ENCODE assay signal across 3 cellular contexts in the genomic region with DNA sequence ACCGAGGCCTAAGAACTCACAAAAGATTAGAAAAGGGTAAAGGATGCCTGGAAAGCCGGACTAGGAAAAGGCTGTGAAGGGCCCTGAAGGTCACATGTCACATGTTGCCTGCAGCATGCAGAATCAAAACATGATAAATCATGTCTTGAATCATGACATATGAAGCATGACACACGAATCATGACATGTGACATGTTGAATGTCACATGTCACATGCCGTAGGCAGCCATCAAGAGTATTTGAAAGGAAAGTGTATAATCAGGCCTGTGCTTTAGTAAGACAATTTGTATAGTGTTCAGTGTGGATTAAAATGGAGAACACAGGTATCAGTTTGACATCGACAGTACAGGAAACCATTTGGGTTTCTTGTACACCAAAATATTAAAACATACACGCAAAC.
TF ChIP-seq lines count a peak whose summit lies in the region.

No MANE protein-coding gene starts in this region.

TF ChIP-seq in HepG2, 621 proteins besides CTCF, POLR2A, EP300 and RAD21:
- TF ChIP-seq ZSCAN21 (CRISPR knock-in tag; IDR thresholded peaks at IDR 0.05; ENCODE audit: borderline replicate concordance) (no peak), HOXA9 (CRISPR knock-in tag; IDR thresholded peaks at IDR 0.05; ENCODE audit: borderline replicate concordance) (no peak), KDM5B (CRISPR knock-in tag; IDR thresholded peaks at IDR 0.05; ENCODE audit: borderline replicate concordance) (no peak), NCOA2 (CRISPR knock-in tag; IDR thresholded peaks at IDR 0.05) (no peak)
- TF ChIP-seq, protein P1, sequence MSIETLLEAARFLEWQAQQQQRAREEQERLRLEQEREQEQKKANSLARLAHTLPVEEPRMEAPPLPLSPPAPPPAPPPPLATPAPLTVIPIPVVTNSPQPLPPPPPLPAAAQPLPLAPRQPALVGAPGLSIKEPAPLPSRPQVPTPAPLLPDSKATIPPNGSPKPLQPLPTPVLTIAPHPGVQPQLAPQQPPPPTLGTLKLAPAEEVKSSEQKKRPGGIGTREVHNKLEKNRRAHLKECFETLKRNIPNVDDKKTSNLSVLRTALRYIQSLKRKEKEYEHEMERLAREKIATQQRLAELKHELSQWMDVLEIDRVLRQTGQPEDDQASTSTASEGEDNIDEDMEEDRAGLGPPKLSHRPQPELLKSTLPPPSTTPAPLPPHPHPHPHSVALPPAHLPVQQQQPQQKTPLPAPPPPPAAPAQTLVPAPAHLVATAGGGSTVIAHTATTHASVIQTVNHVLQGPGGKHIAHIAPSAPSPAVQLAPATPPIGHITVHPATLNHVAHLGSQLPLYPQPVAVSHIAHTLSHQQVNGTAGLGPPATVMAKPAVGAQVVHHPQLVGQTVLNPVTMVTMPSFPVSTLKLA (IDR thresholded peaks at IDR 0.05): peak; percentile 85
- TF ChIP-seq, protein P2, sequence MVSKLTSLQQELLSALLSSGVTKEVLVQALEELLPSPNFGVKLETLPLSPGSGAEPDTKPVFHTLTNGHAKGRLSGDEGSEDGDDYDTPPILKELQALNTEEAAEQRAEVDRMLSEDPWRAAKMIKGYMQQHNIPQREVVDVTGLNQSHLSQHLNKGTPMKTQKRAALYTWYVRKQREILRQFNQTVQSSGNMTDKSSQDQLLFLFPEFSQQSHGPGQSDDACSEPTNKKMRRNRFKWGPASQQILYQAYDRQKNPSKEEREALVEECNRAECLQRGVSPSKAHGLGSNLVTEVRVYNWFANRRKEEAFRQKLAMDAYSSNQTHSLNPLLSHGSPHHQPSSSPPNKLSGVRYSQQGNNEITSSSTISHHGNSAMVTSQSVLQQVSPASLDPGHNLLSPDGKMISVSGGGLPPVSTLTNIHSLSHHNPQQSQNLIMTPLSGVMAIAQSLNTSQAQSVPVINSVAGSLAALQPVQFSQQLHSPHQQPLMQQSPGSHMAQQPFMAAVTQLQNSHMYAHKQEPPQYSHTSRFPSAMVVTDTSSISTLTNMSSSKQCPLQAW (CRISPR knock-in tag; IDR thresholded peaks at IDR 0.05): no peak
- TF ChIP-seq, protein P3, sequence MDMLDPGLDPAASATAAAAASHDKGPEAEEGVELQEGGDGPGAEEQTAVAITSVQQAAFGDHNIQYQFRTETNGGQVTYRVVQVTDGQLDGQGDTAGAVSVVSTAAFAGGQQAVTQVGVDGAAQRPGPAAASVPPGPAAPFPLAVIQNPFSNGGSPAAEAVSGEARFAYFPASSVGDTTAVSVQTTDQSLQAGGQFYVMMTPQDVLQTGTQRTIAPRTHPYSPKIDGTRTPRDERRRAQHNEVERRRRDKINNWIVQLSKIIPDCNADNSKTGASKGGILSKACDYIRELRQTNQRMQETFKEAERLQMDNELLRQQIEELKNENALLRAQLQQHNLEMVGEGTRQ (IDR thresholded peaks at IDR 0.05; ENCODE audit: low read depth, low read length): peak; percentile 12; the same call in 1 of the 2 replicates
- TF ChIP-seq, protein P3 (CRISPR knock-in tag; IDR thresholded peaks at IDR 0.05; ENCODE audit: borderline replicate concordance): no peak

TF ChIP-seq in K562, 482 proteins besides CTCF, POLR2A, EP300 and RAD21:
- TF ChIP-seq, protein P4, sequence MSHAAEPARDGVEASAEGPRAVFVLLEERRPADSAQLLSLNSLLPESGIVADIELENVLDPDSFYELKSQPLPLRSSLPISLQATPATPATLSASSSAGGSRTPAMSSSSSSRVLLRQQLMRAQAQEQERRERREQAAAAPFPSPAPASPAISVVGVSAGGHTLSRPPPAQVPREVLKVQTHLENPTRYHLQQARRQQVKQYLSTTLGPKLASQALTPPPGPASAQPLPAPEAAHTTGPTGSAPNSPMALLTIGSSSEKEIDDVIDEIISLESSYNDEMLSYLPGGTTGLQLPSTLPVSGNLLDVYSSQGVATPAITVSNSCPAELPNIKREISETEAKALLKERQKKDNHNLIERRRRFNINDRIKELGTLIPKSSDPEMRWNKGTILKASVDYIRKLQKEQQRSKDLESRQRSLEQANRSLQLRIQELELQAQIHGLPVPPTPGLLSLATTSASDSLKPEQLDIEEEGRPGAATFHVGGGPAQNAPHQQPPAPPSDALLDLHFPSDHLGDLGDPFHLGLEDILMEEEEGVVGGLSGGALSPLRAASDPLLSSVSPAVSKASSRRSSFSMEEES (CRISPR knock-in tag; IDR thresholded peaks at IDR 0.05): 0 out of 2 replicates have a peak, but pooled peaks have one; percentile 9
- no peak for TF ChIP-seq RAD51 (IDR thresholded peaks at IDR 0.05; ENCODE audit: borderline replicate concordance, low read depth)

TF ChIP-seq in neural cell, 6 proteins besides CTCF, POLR2A, EP300 and RAD21:
- TF ChIP-seq POLR2AphosphoS5 (IDR thresholded peaks at IDR 0.05): peak; percentile 22
- no peak for TF ChIP-seq MXI1 (conservative IDR thresholded peaks at IDR 0.05; ENCODE audit: poor library complexity, severe bottlenecking)
- TF ChIP-seq TAF1 (IDR thresholded peaks at IDR 0.05; ENCODE audit: low read depth): no peak
- TF ChIP-seq, protein P5, sequence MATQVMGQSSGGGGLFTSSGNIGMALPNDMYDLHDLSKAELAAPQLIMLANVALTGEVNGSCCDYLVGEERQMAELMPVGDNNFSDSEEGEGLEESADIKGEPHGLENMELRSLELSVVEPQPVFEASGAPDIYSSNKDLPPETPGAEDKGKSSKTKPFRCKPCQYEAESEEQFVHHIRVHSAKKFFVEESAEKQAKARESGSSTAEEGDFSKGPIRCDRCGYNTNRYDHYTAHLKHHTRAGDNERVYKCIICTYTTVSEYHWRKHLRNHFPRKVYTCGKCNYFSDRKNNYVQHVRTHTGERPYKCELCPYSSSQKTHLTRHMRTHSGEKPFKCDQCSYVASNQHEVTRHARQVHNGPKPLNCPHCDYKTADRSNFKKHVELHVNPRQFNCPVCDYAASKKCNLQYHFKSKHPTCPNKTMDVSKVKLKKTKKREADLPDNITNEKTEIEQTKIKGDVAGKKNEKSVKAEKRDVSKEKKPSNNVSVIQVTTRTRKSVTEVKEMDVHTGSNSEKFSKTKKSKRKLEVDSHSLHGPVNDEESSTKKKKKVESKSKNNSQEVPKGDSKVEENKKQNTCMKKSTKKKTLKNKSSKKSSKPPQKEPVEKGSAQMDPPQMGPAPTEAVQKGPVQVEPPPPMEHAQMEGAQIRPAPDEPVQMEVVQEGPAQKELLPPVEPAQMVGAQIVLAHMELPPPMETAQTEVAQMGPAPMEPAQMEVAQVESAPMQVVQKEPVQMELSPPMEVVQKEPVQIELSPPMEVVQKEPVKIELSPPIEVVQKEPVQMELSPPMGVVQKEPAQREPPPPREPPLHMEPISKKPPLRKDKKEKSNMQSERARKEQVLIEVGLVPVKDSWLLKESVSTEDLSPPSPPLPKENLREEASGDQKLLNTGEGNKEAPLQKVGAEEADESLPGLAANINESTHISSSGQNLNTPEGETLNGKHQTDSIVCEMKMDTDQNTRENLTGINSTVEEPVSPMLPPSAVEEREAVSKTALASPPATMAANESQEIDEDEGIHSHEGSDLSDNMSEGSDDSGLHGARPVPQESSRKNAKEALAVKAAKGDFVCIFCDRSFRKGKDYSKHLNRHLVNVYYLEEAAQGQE (IDR thresholded peaks at IDR 0.05; ENCODE audit: borderline replicate concordance): no peak
